In genomic region chr17:17859909-17860760, GRCh38 we compare ENCODE assay signal across 8 cellular contexts. TPM values are rescaled to one million over a fixed set of nuclear protein-coding genes. Genes with fewer than 3 reads are reported as not detected.
DNase-seq lines count a peak whose midpoint lies in the region; FAIRE-seq and TF ChIP-seq lines count a peak whose summit lies in the region.

No MANE protein-coding gene starts in this region.

- TF ChIP-seq POLR2A in GM12892 (IDR thresholded peaks at IDR 0.05; ENCODE audit: low read depth, low read length), result no peak

- DNase-seq in AG08395 (ENCODE audit: low spot score) (peak; percentile 85), GM12892 (ENCODE audit: insufficient read length) (peak; percentile 90), NCI-H2171 (lab: John Stamatoyannopoulos, UW) (peak; percentile 34), ecto neural progenitor cell (ENCODE audit: low spot score) (peak; percentile 86), medulla oblongata (ENCODE audit: extremely low spot score) (peak; percentile 89), dedifferentiated amniotic fluid mesenchymal stem cell (ENCODE audit: extremely low spot score) (no peak)
- peak; percentile 71 for DNase-seq in activated CD4-positive, alpha-beta T cell treated with anti-CD3 and anti-CD28 coated beads, Interleukin-2, amount 50 U/mL, for 1 hour
- peak; percentile 39 for DNase-seq in stimulated activated CD8-positive, alpha-beta memory T cell treated with anti-CD3 and anti-CD28 coated beads, Interleukin-4, amount 100 ng/mL, for 24 hours (ENCODE audit: low read depth)

- peak; percentile 99 for FAIRE-seq in GM12892 (lab: Jason Lieb, UNC)

RNA-seq across cellular contexts. Expression of gene SREBF1, which starts 23.3 kb away (rescaled TPM):
- polyA plus RNA-seq in GM12892 (2012; ENCODE audit: missing spikeins), result 14.3 TPM
